ENCODE assay signal across 42 cellular contexts in the genomic region with DNA sequence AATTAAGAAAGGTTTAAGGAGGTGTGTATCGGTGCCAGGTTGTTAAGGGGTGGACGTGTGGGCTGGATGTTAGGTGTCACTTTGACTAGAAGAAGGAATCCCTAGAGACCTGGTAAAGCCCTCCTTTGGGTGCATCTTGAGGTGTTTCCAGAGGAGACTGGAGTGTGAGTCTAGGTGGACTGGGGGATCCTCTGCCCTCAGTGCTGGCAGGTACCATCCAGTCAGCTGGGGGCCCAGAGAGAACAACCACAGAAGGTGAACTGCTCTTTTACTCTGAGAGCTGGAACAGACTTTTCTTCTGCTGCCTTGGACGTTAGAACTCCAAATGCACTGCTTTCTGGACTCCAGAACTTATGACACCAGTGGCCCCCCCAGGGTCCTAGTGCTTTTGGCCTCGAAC. TPM values are rescaled to one million over a fixed set of nuclear protein-coding genes. Genes with fewer than 3 reads are reported as not detected.
"Had no signal": no experiment of that assay in that cellular context is flagged by ENCODE, and none has a peak within 500 bp of the region (broad histone marks: within the 10 kb centered on the region; RNA-seq: fewer than 3 reads in every experiment).

No MANE protein-coding gene starts in this region.

- H3K36me3 Mint-ChIP-seq: activated naive CD4-positive, alpha-beta T cell treated with anti-CD3 and anti-CD28 coated beads, Interleukin-2, amount 10 ng/mL, durations not matched to agents 7 days and 5 days; activated naive CD4-positive, alpha-beta T cell treated with anti-CD3 and anti-CD28 coated beads, Interleukin-2, amount 50 U/mL, for 24 hours; activated naive CD4-positive, alpha-beta T cell treated with anti-CD3 and anti-CD28 coated beads, Interleukin-2, amount 50 U/mL, for 72 hours; activated naive CD8-positive, alpha-beta T cell; activated naive CD8-positive, alpha-beta T cell treated with anti-CD3 and anti-CD28 coated beads for 36 hours; activated naive CD8-positive, alpha-beta T cell treated with anti-CD3 and anti-CD28 coated beads, Interleukin-2, amount 10 ng/mL, durations not matched to agents 7 days and 5 days; brain had no signal

- H3K4me1 Mint-ChIP-seq: activated naive CD4-positive, alpha-beta T cell treated with anti-CD3 and anti-CD28 coated beads, Interleukin-2, amount 10 ng/mL, durations not matched to agents 7 days and 5 days; activated naive CD4-positive, alpha-beta T cell treated with anti-CD3 and anti-CD28 coated beads, Interleukin-2, amount 50 U/mL, for 24 hours; activated naive CD8-positive, alpha-beta T cell treated with anti-CD3 and anti-CD28 coated beads for 36 hours; activated naive CD8-positive, alpha-beta T cell treated with anti-CD3 and anti-CD28 coated beads, Interleukin-2, amount 10 ng/mL, durations not matched to agents 7 days and 5 days; activated naive CD8-positive, alpha-beta T cell treated with anti-CD3 and anti-CD28 coated beads, Interleukin-2, amount 50 U/mL, for 24 hours; activated T-helper 17 cell treated with anti-CD3 and anti-CD28 coated beads, Interleukin-2, amount 50 U/mL, for 72 hours; central memory CD8-positive, alpha-beta T cell had no signal

- H3K36me3 ChIP-seq: adrenal gland, ascending aorta, brain microvascular endothelial cell, breast epithelium, cardiac muscle cell had no signal

- H3K4me1 ChIP-seq: adrenal gland, ascending aorta, body of pancreas, breast epithelium had no signal

- H3K27me3 ChIP-seq: adrenal gland, ascending aorta, body of pancreas, brain microvascular endothelial cell, cardiac muscle cell had no signal

- ATAC-seq: activated naive CD4-positive, alpha-beta T cell treated with anti-CD3 and anti-CD28 coated beads, Interleukin-2, amount 50 U/mL, for 72 hours; activated naive CD8-positive, alpha-beta T cell treated with anti-CD3 and anti-CD28 coated beads, Interleukin-2, amount 50 U/mL, for 24 hours; activated T-cell treated with anti-CD3 and anti-CD28 coated beads, Interleukin-2, amount 50 U/mL, for 4 hours; activated T-cell treated with anti-CD3 and anti-CD28 coated beads, Interleukin-2, amount 50 U/mL, for 72 hours; activated T-helper 17 cell treated with anti-CD3 and anti-CD28 coated beads, Interleukin-2, amount 50 U/mL, for 72 hours; body of pancreas had no signal

- DNase-seq: activated effector memory CD4-positive, alpha-beta T cell treated with anti-CD3 and anti-CD28 coated beads, Interleukin-2, amount 50 U/mL, for 16 hours; activated effector memory CD4-positive, alpha-beta T cell treated with Interleukin-2 at 50 U/mL for 16 hours; activated gamma-delta T cell; activated gamma-delta T cell treated with Interleukin-2 at 50 U/mL for 16 hours; activated naive CD4-positive, alpha-beta T cell; activated naive CD4-positive, alpha-beta T cell treated with anti-CD3 and anti-CD28 coated beads for 36 hours; activated naive CD4-positive, alpha-beta T cell treated with anti-CD3 and anti-CD28 coated beads, Interleukin-2, amount 10 ng/mL, durations not matched to agents 7 days and 5 days; activated naive CD4-positive, alpha-beta T cell treated with anti-CD3 and anti-CD28 coated beads, Interleukin-2, amount 50 U/mL, for 16 hours; activated naive CD4-positive, alpha-beta T cell treated with Interleukin-2 at 50 U/mL for 16 hours; activated naive CD8-positive, alpha-beta T cell treated with anti-CD3 and anti-CD28 coated beads for 36 hours; activated naive CD8-positive, alpha-beta T cell treated with anti-CD3 and anti-CD28 coated beads, Interleukin-2, amount 10 ng/mL, durations not matched to agents 7 days and 5 days; activated naive CD8-positive, alpha-beta T cell treated with anti-CD3 and anti-CD28 coated beads, Interleukin-2, amount 50 U/mL, for 24 hours; activated T-cell treated with anti-CD3 and anti-CD28 coated beads, Interleukin-2, amount 50 U/mL, for 1 hour; activated T-cell treated with anti-CD3 and anti-CD28 coated beads, Interleukin-2, amount 50 U/mL, for 24 hours; activated T-cell treated with anti-CD3 and anti-CD28 coated beads, Interleukin-2, amount 50 U/mL, for 4 hours; activated T-cell treated with anti-CD3 and anti-CD28 coated beads, Interleukin-2, amount 50 U/mL, for 48 hours; activated T-cell treated with anti-CD3 and anti-CD28 coated beads, Interleukin-2, amount 50 U/mL, for 72 hours; adrenal gland; amniotic stem cell; amygdala; anterior cingulate cortex; aorta; body of pancreas; brain microvascular endothelial cell; caudate nucleus; central memory CD4-positive, alpha-beta T cell; cerebellar nuclear complex had no signal

- H3K27ac ChIP-seq: adrenal gland, ascending aorta, body of pancreas, brain microvascular endothelial cell, breast epithelium, cardiac muscle cell had no signal

- H3K9me3 Mint-ChIP-seq: activated naive CD4-positive, alpha-beta T cell treated with anti-CD3 and anti-CD28 coated beads for 36 hours; activated naive CD4-positive, alpha-beta T cell treated with anti-CD3 and anti-CD28 coated beads, Interleukin-2, amount 10 ng/mL, durations not matched to agents 7 days and 5 days; activated naive CD4-positive, alpha-beta T cell treated with anti-CD3 and anti-CD28 coated beads, Interleukin-2, amount 50 U/mL, for 24 hours; activated naive CD4-positive, alpha-beta T cell treated with anti-CD3 and anti-CD28 coated beads, Interleukin-2, amount 50 U/mL, for 72 hours; activated naive CD8-positive, alpha-beta T cell treated with anti-CD3 and anti-CD28 coated beads for 36 hours; activated naive CD8-positive, alpha-beta T cell treated with anti-CD3 and anti-CD28 coated beads, Interleukin-2, amount 10 ng/mL, durations not matched to agents 7 days and 5 days; activated naive CD8-positive, alpha-beta T cell treated with anti-CD3 and anti-CD28 coated beads, Interleukin-2, amount 50 U/mL, for 24 hours; activated T-cell treated with anti-CD3 and anti-CD28 coated beads, Interleukin-2, amount 50 U/mL, for 72 hours; activated T-helper 1 cell treated with anti-CD3 and anti-CD28 coated beads, Interleukin-12 subunit alpha, Interleukin-12 subunit beta, Interleukin-2, Interleukin-4 antibody, amounts not matched to agents 30 ng/mL and 10 ng/mL and 1 ng/mL, durations not matched to agents 14 hours and 24 hours and 36 hours; activated T-helper 17 cell treated with anti-CD3 and anti-CD28 coated beads, Interleukin-2, amount 50 U/mL, for 72 hours; activated T-helper 2 cell treated with anti-CD3 and anti-CD28 coated beads, Interferon-gamma antibody, Interleukin-2, Interleukin-4, amounts not matched to agents 10 μg/mL and 5 μg/mL and 100 μg/mL, durations not matched to agents 14 hours and 24 hours and 36 hours; central memory CD8-positive, alpha-beta T cell had no signal

- H3K4me3 ChIP-seq: adrenal gland, ascending aorta, body of pancreas, breast epithelium, cardiac muscle cell had no signal

- H3K27me3 Mint-ChIP-seq: activated naive CD4-positive, alpha-beta T cell treated with anti-CD3 and anti-CD28 coated beads, Interleukin-2, amount 10 ng/mL, durations not matched to agents 7 days and 5 days; activated naive CD8-positive, alpha-beta T cell treated with anti-CD3 and anti-CD28 coated beads, Interleukin-2, amount 50 U/mL, for 24 hours; activated T-helper 17 cell treated with anti-CD3 and anti-CD28 coated beads, Interleukin-2, amount 50 U/mL, for 72 hours; central memory CD8-positive, alpha-beta T cell had no signal

- H3K9me3 ChIP-seq: adrenal gland, ascending aorta, body of pancreas, breast epithelium had no signal

- H3K4me3 Mint-ChIP-seq: activated naive CD4-positive, alpha-beta T cell treated with anti-CD3 and anti-CD28 coated beads for 36 hours; activated naive CD4-positive, alpha-beta T cell treated with anti-CD3 and anti-CD28 coated beads, Interleukin-2, amount 10 ng/mL, durations not matched to agents 7 days and 5 days; activated naive CD4-positive, alpha-beta T cell treated with anti-CD3 and anti-CD28 coated beads, Interleukin-2, amount 50 U/mL, for 24 hours; activated naive CD8-positive, alpha-beta T cell; activated naive CD8-positive, alpha-beta T cell treated with anti-CD3 and anti-CD28 coated beads for 36 hours; activated naive CD8-positive, alpha-beta T cell treated with anti-CD3 and anti-CD28 coated beads, Interleukin-2, amount 10 ng/mL, durations not matched to agents 7 days and 5 days; activated naive CD8-positive, alpha-beta T cell treated with anti-CD3 and anti-CD28 coated beads, Interleukin-2, amount 50 U/mL, for 24 hours; activated T-cell treated with anti-CD3 and anti-CD28 coated beads, Interleukin-2, amount 50 U/mL, for 24 hours; activated T-cell treated with anti-CD3 and anti-CD28 coated beads, Interleukin-2, amount 50 U/mL, for 4 hours; activated T-cell treated with anti-CD3 and anti-CD28 coated beads, Interleukin-2, amount 50 U/mL, for 72 hours; activated T-helper 1 cell treated with anti-CD3 and anti-CD28 coated beads, Interleukin-12 subunit alpha, Interleukin-12 subunit beta, Interleukin-2, Interleukin-4 antibody, amounts not matched to agents 30 ng/mL and 10 ng/mL and 1 ng/mL, durations not matched to agents 14 hours and 24 hours and 36 hours; activated T-helper 17 cell treated with anti-CD3 and anti-CD28 coated beads, Interleukin-2, amount 50 U/mL, for 72 hours; brain; central memory CD8-positive, alpha-beta T cell had no signal

- H3K27ac Mint-ChIP-seq: activated naive CD4-positive, alpha-beta T cell treated with anti-CD3 and anti-CD28 coated beads for 36 hours; activated naive CD4-positive, alpha-beta T cell treated with anti-CD3 and anti-CD28 coated beads, Interleukin-2, amount 10 ng/mL, durations not matched to agents 7 days and 5 days; activated naive CD4-positive, alpha-beta T cell treated with anti-CD3 and anti-CD28 coated beads, Interleukin-2, amount 50 U/mL, for 24 hours; activated naive CD4-positive, alpha-beta T cell treated with anti-CD3 and anti-CD28 coated beads, Interleukin-2, amount 50 U/mL, for 72 hours; activated naive CD8-positive, alpha-beta T cell; activated naive CD8-positive, alpha-beta T cell treated with anti-CD3 and anti-CD28 coated beads for 36 hours; activated naive CD8-positive, alpha-beta T cell treated with anti-CD3 and anti-CD28 coated beads, Interleukin-2, amount 10 ng/mL, durations not matched to agents 7 days and 5 days; activated naive CD8-positive, alpha-beta T cell treated with anti-CD3 and anti-CD28 coated beads, Interleukin-2, amount 50 U/mL, for 24 hours; activated T-cell treated with anti-CD3 and anti-CD28 coated beads, Interleukin-2, amount 50 U/mL, for 24 hours; activated T-cell treated with anti-CD3 and anti-CD28 coated beads, Interleukin-2, amount 50 U/mL, for 72 hours; activated T-helper 1 cell treated with anti-CD3 and anti-CD28 coated beads, Interleukin-12 subunit alpha, Interleukin-12 subunit beta, Interleukin-2, Interleukin-4 antibody, amounts not matched to agents 30 ng/mL and 10 ng/mL and 1 ng/mL, durations not matched to agents 14 hours and 24 hours and 36 hours; activated T-helper 17 cell treated with anti-CD3 and anti-CD28 coated beads, Interleukin-2, amount 50 U/mL, for 72 hours; activated T-helper 2 cell treated with anti-CD3 and anti-CD28 coated beads, Interferon-gamma antibody, Interleukin-2, Interleukin-4, amounts not matched to agents 10 μg/mL and 5 μg/mL and 100 μg/mL, durations not matched to agents 14 hours and 24 hours and 36 hours; brain had no signal

RNA-seq across cellular contexts. Expression of a gene that starts 44.0 kb away (rescaled TPM):
- total RNA-seq: activated naive CD4-positive, alpha-beta T cell treated with anti-CD3 and anti-CD28 coated beads for 36 hours; activated naive CD4-positive, alpha-beta T cell treated with anti-CD3 and anti-CD28 coated beads, Interleukin-2, amount 50 U/mL, for 72 hours; activated naive CD8-positive, alpha-beta T cell treated with anti-CD3 and anti-CD28 coated beads for 36 hours; activated naive CD8-positive, alpha-beta T cell treated with anti-CD3 and anti-CD28 coated beads, Interleukin-2, amount 10 ng/mL, durations not matched to agents 7 days and 5 days; activated T-cell treated with anti-CD3 and anti-CD28 coated beads, Interleukin-2, amount 50 U/mL, for 4 hours; activated T-cell treated with anti-CD3 and anti-CD28 coated beads, Interleukin-2, amount 50 U/mL, for 72 hours; activated T-helper 1 cell treated with anti-CD3 and anti-CD28 coated beads, Interleukin-12 subunit alpha, Interleukin-12 subunit beta, Interleukin-2, Interleukin-4 antibody, amounts not matched to agents 30 ng/mL and 10 ng/mL and 1 ng/mL, durations not matched to agents 14 hours and 24 hours and 36 hours; activated T-helper 17 cell treated with anti-CD3 and anti-CD28 coated beads, Interleukin-2, amount 50 U/mL, for 72 hours; activated T-helper 2 cell treated with anti-CD3 and anti-CD28 coated beads, Interferon-gamma antibody, Interleukin-2, Interleukin-4, amounts not matched to agents 10 μg/mL and 5 μg/mL and 100 μg/mL, durations not matched to agents 14 hours and 24 hours and 36 hours; adrenal gland; aorta; ascending aorta; astrocyte; body of pancreas; breast epithelium; bronchial epithelial cell; cardiac muscle cell; cerebellum; chondrocyte had no signal
